In genomic region chr15:96827981-96828380, GRCh38 we compare ENCODE assay signal across 8 cellular contexts.
"Had no signal": no experiment of that assay in that cellular context is flagged by ENCODE, and none has a peak within 500 bp of the region (broad histone marks: within the 10 kb centered on the region; RNA-seq: fewer than 3 reads in every experiment).

No MANE protein-coding gene starts in this region.

- H3K9me3 Mint-ChIP-seq: H9 had no signal

- H3K36me3 ChIP-seq: HAP-1 had no signal

- H3K4me1 Mint-ChIP-seq: H9 had no signal

- H3K9me3 ChIP-seq: HAP-1 had no signal

- H3K4me3 Mint-ChIP-seq: H9, HFFc6 had no signal

- H3K27ac ChIP-seq: GM23248 had no signal

- H2AFZ ChIP-seq: GM23248 had no signal

- ATAC-seq: HCT116 had no signal

- H3K4me1 ChIP-seq: HAP-1 had no signal

- DNase-seq: GM23248, GOT3, H7, H9, HCEC 1CT, HFFc6 had no signal

- H3K9ac ChIP-seq: GM23248 had no signal

- H3K27ac Mint-ChIP-seq: H9, HFFc6 had no signal

- H3K4me3 ChIP-seq: GM23248, HAP-1 had no signal
